In genomic region chr1:230151924-230152468, GRCh38 we compare ENCODE assay signal across 1 cellular context.
TF ChIP-seq lines count a peak whose summit lies in the region.

No MANE protein-coding gene starts in this region.

TF ChIP-seq in K562, 482 proteins besides CTCF, POLR2A, EP300 and RAD21 (continued from another document and continues in another):
- no peak for TF ChIP-seq ZSCAN32 (CRISPR knock-in tag; IDR thresholded peaks at IDR 0.05)
- TF ChIP-seq MTF1 (CRISPR knock-in tag; IDR thresholded peaks at IDR 0.05; ENCODE audit: borderline replicate concordance): peak; percentile 93
- no peak for TF ChIP-seq BCLAF1 (IDR thresholded peaks at IDR 0.05; ENCODE audit: borderline replicate concordance in 1 of 2, control insufficient read depth in 1 of 2, low read depth in 2 of 2, low read length in 1 of 2)
- peak; percentile 96 for TF ChIP-seq TSHZ1 (CRISPR knock-in tag; IDR thresholded peaks at IDR 0.05)
- TF ChIP-seq HMGXB4 (CRISPR knock-in tag; IDR thresholded peaks at IDR 0.05): no peak
- TF ChIP-seq ZNF668 (CRISPR knock-in tag; IDR thresholded peaks at IDR 0.05): peak; percentile 98
- TF ChIP-seq TCF3 (CRISPR knock-in tag; IDR thresholded peaks at IDR 0.05): no peak
- TF ChIP-seq NFIX (CRISPR knock-in tag; IDR thresholded peaks at IDR 0.05; ENCODE audit: low read depth): peak; percentile 72
- TF ChIP-seq E2F5 (CRISPR knock-in tag; IDR thresholded peaks at IDR 0.05): no peak
- TF ChIP-seq CLOCK (CRISPR knock-in tag; IDR thresholded peaks at IDR 0.05; ENCODE audit: borderline replicate concordance): peak; percentile 94
- peak; percentile 93; the same call in 1 of the 2 replicates for TF ChIP-seq HSF4 (CRISPR knock-in tag; IDR thresholded peaks at IDR 0.05; ENCODE audit: borderline replicate concordance)
- 0 out of 2 replicates have a peak, but pooled peaks have one; percentile 70 for TF ChIP-seq ZNF695 (CRISPR knock-in tag; IDR thresholded peaks at IDR 0.05)
- TF ChIP-seq ZNF41 (CRISPR knock-in tag; conservative IDR thresholded peaks at IDR 0.05): peak; percentile 95
- peak; percentile 98 for TF ChIP-seq CREB3 (tag; conservative IDR thresholded peaks at IDR 0.05; ENCODE audit: low read depth)
- peak; percentile 51; the same call in 1 of the 2 replicates for TF ChIP-seq ZNF830 (CRISPR knock-in tag; IDR thresholded peaks at IDR 0.05)
- no peak for TF ChIP-seq ZHX1 (conservative IDR thresholded peaks at IDR 0.05; ENCODE audit: low read length)
- TF ChIP-seq ELK3 (CRISPR knock-in tag; IDR thresholded peaks at IDR 0.05): peak; percentile 95
- no peak for TF ChIP-seq HMBOX1 (IDR thresholded peaks at IDR 0.05)
- TF ChIP-seq ZNF583 (CRISPR knock-in tag; IDR thresholded peaks at IDR 0.05): peak; percentile 99
- no peak for TF ChIP-seq BRF1 (IDR thresholded peaks at IDR 0.05; ENCODE audit: borderline replicate concordance, extremely low read depth, insufficient read length)
- TF ChIP-seq ZNF766 (CRISPR knock-in tag; conservative IDR thresholded peaks at IDR 0.05): peak; percentile 98
- peak; percentile 87 for TF ChIP-seq KLF1 (tag; IDR thresholded peaks at IDR 0.05)
- peak; percentile 77; the same call in 1 of the 2 replicates for TF ChIP-seq ZBTB26 (CRISPR knock-in tag; IDR thresholded peaks at IDR 0.05)
- peak; percentile 75; the same call in 1 of the 2 replicates for TF ChIP-seq ZNF174 (CRISPR knock-in tag; IDR thresholded peaks at IDR 0.05)
- TF ChIP-seq ZNF79 (CRISPR knock-in tag; IDR thresholded peaks at IDR 0.05; ENCODE audit: low read depth): peak; percentile 96
- no peak for TF ChIP-seq ZNF511 (CRISPR knock-in tag; IDR thresholded peaks at IDR 0.05)
- peak; percentile 75 for TF ChIP-seq MXD1 (CRISPR knock-in tag; IDR thresholded peaks at IDR 0.05; ENCODE audit: borderline replicate concordance, poor library complexity, severe bottlenecking)
- TF ChIP-seq PATZ1 (CRISPR knock-in tag; IDR thresholded peaks at IDR 0.05; ENCODE audit: borderline replicate concordance): peak; percentile 64; the same call in 1 of the 2 replicates
